1 cellular context compared by ENCODE assay signal in the genomic region with DNA sequence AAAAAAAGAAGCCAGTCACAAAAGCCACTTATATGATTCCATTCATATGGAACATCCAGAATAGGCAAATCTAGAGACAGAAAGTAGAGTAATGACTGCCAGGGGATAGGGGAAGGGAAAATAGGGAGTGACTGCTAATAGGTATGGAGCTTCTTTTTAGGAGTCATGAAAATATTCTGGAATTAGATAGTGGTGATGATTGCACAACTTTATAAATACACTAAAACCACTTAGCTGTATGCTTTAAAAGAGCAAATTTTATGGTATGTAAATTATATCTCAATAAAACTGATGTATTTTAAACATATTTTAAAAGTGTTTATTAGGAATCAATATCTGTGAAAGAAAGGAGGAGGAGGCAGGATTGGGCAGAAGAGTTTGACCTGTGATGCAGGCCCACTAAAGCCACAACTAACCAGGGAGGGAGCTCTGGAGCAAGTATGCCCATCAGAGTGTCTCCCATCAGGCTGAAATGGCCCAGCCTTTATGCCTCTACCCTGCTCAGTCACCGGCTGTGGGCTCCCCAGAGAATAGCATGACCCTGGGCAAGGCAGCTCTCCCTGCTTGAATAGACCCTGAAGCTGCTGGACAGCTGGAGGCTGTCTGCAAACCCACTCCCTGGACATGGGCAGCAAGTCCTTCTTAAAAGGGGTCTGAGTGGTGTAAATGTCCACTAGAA.
TF ChIP-seq lines count a peak whose summit lies in the region.

No MANE protein-coding gene starts in this region.

TF ChIP-seq in GM23338, 12 proteins besides CTCF, POLR2A, EP300 and RAD21 (continued from another document):
- TF ChIP-seq, protein P1, sequence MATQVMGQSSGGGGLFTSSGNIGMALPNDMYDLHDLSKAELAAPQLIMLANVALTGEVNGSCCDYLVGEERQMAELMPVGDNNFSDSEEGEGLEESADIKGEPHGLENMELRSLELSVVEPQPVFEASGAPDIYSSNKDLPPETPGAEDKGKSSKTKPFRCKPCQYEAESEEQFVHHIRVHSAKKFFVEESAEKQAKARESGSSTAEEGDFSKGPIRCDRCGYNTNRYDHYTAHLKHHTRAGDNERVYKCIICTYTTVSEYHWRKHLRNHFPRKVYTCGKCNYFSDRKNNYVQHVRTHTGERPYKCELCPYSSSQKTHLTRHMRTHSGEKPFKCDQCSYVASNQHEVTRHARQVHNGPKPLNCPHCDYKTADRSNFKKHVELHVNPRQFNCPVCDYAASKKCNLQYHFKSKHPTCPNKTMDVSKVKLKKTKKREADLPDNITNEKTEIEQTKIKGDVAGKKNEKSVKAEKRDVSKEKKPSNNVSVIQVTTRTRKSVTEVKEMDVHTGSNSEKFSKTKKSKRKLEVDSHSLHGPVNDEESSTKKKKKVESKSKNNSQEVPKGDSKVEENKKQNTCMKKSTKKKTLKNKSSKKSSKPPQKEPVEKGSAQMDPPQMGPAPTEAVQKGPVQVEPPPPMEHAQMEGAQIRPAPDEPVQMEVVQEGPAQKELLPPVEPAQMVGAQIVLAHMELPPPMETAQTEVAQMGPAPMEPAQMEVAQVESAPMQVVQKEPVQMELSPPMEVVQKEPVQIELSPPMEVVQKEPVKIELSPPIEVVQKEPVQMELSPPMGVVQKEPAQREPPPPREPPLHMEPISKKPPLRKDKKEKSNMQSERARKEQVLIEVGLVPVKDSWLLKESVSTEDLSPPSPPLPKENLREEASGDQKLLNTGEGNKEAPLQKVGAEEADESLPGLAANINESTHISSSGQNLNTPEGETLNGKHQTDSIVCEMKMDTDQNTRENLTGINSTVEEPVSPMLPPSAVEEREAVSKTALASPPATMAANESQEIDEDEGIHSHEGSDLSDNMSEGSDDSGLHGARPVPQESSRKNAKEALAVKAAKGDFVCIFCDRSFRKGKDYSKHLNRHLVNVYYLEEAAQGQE (IDR thresholded peaks at IDR 0.05; ENCODE audit: unreplicated experiment) = no peak
